ENCODE assay signal across 1 cellular context in genomic region chr7:129831424-129832058, GRCh38.
TF ChIP-seq lines count a peak whose summit lies in the region.

No MANE protein-coding gene starts in this region.

TF ChIP-seq in HEK293, 187 proteins besides CTCF, POLR2A, EP300 and RAD21 (continued from another document and continues in another):
- TF ChIP-seq PRDM6 (tag by site-specific recombination; IDR thresholded peaks at IDR 0.05) (no peak), ZFP37 (tag by site-specific recombination; IDR thresholded peaks at IDR 0.05) (peak; percentile 95), ZSCAN18 (tag by site-specific recombination; IDR thresholded peaks at IDR 0.05) (no peak), ZNF658 (tag by site-specific recombination; IDR thresholded peaks at IDR 0.05) (no peak), ZNF211 (tag by site-specific recombination; IDR thresholded peaks at IDR 0.05; ENCODE audit: low read depth) (no peak), ZNF76 (tag by site-specific recombination; IDR thresholded peaks at IDR 0.05; ENCODE audit: borderline replicate concordance, low read depth) (no peak), ZIC2 (tag by site-specific recombination; IDR thresholded peaks at IDR 0.05) (no peak), ZNF223 (tag by site-specific recombination; IDR thresholded peaks at IDR 0.05) (no peak), ZNF311 (tag by site-specific recombination; IDR thresholded peaks at IDR 0.05; ENCODE audit: borderline replicate concordance) (no peak), ZNF302 (tag by site-specific recombination; IDR thresholded peaks at IDR 0.05; ENCODE audit: low read depth) (no peak), GLI2 (tag by site-specific recombination; IDR thresholded peaks at IDR 0.05; ENCODE audit: borderline replicate concordance, low read depth) (no peak), TCF7L2 (IDR thresholded peaks at IDR 0.05; ENCODE audit: borderline replicate concordance, low read depth, low read length) (no peak), ZBTB20 (tag by site-specific recombination; IDR thresholded peaks at IDR 0.05) (no peak), ZNF776 (tag by site-specific recombination; IDR thresholded peaks at IDR 0.05; ENCODE audit: borderline replicate concordance) (no peak), ZNF777 (tag by site-specific recombination; IDR thresholded peaks at IDR 0.05; ENCODE audit: borderline replicate concordance) (no peak), ZNF518A (tag by site-specific recombination; conservative IDR thresholded peaks at IDR 0.05; ENCODE audit: low read depth) (peak; percentile 38), SP7 (tag by site-specific recombination; IDR thresholded peaks at IDR 0.05) (peak; percentile 89), ZNF394 (tag by site-specific recombination; IDR thresholded peaks at IDR 0.05; ENCODE audit: borderline replicate concordance) (peak; percentile 46; the same call in 1 of the 2 replicates), ZSCAN30 (tag by site-specific recombination; IDR thresholded peaks at IDR 0.05) (no peak), RBAK (tag by site-specific recombination; IDR thresholded peaks at IDR 0.05) (no peak), GLIS2 (tag by site-specific recombination; IDR thresholded peaks at IDR 0.05) (0 out of 2 replicates have a peak, but pooled peaks have one; percentile 12), ZNF701 (tag by site-specific recombination; IDR thresholded peaks at IDR 0.05) (no peak), ZFP41 (tag by site-specific recombination; IDR thresholded peaks at IDR 0.05; ENCODE audit: borderline replicate concordance) (no peak), FEZF1 (tag by site-specific recombination; IDR thresholded peaks at IDR 0.05) (no peak), ZBTB8A (tag by site-specific recombination; IDR thresholded peaks at IDR 0.05) (no peak), ZNF16 (tag by site-specific recombination; IDR thresholded peaks at IDR 0.05; ENCODE audit: low read depth) (no peak), KLF10 (tag by site-specific recombination; IDR thresholded peaks at IDR 0.05) (peak; percentile 67; the same call in 1 of the 2 replicates), PRDM10 (tag by site-specific recombination; IDR thresholded peaks at IDR 0.05) (peak; percentile 71), PRDM4 (tag by site-specific recombination; IDR thresholded peaks at IDR 0.05) (no peak), ZNF121 (tag by site-specific recombination; IDR thresholded peaks at IDR 0.05) (no peak), ZNF610 (tag by site-specific recombination; IDR thresholded peaks at IDR 0.05; ENCODE audit: borderline replicate concordance) (no peak), ZNF221 (tag by site-specific recombination; IDR thresholded peaks at IDR 0.05; ENCODE audit: borderline replicate concordance) (no peak), ZFHX2 (tag by site-specific recombination; conservative IDR thresholded peaks at IDR 0.05) (no peak), ZNF600 (tag by site-specific recombination; IDR thresholded peaks at IDR 0.05) (peak; percentile 87), GLIS1 (tag by site-specific recombination; IDR thresholded peaks at IDR 0.05) (peak; percentile 74), KLF8 (tag by site-specific recombination; IDR thresholded peaks at IDR 0.05) (peak; percentile 79), ZNF792 (tag by site-specific recombination; IDR thresholded peaks at IDR 0.05) (no peak), ZNF768 (tag by site-specific recombination; IDR thresholded peaks at IDR 0.05) (no peak), SALL2 (tag by site-specific recombination; IDR thresholded peaks at IDR 0.05; ENCODE audit: borderline replicate concordance) (no peak), KLF7 (tag by site-specific recombination; IDR thresholded peaks at IDR 0.05; ENCODE audit: borderline replicate concordance) (no peak), ZNF654 (tag by site-specific recombination; IDR thresholded peaks at IDR 0.05; ENCODE audit: low read depth) (peak; percentile 10; the same call in 1 of the 2 replicates), ZNF791 (tag by site-specific recombination; IDR thresholded peaks at IDR 0.05) (no peak), ZNF670 (tag by site-specific recombination; IDR thresholded peaks at IDR 0.05; ENCODE audit: low read depth) (no peak), SCRT2 (tag by site-specific recombination; IDR thresholded peaks at IDR 0.05) (no peak), ZNF169 (tag by site-specific recombination; IDR thresholded peaks at IDR 0.05) (no peak), SCRT1 (tag by site-specific recombination; IDR thresholded peaks at IDR 0.05; ENCODE audit: borderline replicate concordance) (no peak), ZNF280D (tag by site-specific recombination; IDR thresholded peaks at IDR 0.05) (0 out of 2 replicates have a peak, but pooled peaks have one; percentile 71), ZNF10 (tag by site-specific recombination; IDR thresholded peaks at IDR 0.05) (0 out of 2 replicates have a peak, but pooled peaks have one; percentile 27), ZNF433 (tag by site-specific recombination; IDR thresholded peaks at IDR 0.05; ENCODE audit: low read depth) (no peak), ZXDB (tag by site-specific recombination; IDR thresholded peaks at IDR 0.05) (peak; percentile 46), SP3 (tag by site-specific recombination; IDR thresholded peaks at IDR 0.05) (peak; percentile 38; the same call in 1 of the 2 replicates), YY2 (tag by site-specific recombination; IDR thresholded peaks at IDR 0.05) (no peak), ZNF214 (tag by site-specific recombination; IDR thresholded peaks at IDR 0.05; ENCODE audit: borderline replicate concordance) (no peak), PRDM1 (tag by site-specific recombination; IDR thresholded peaks at IDR 0.05) (peak; percentile 35; the same call in 1 of the 2 replicates)
